Comparison of ENCODE assay signal across 1 cellular context in the genomic region with DNA sequence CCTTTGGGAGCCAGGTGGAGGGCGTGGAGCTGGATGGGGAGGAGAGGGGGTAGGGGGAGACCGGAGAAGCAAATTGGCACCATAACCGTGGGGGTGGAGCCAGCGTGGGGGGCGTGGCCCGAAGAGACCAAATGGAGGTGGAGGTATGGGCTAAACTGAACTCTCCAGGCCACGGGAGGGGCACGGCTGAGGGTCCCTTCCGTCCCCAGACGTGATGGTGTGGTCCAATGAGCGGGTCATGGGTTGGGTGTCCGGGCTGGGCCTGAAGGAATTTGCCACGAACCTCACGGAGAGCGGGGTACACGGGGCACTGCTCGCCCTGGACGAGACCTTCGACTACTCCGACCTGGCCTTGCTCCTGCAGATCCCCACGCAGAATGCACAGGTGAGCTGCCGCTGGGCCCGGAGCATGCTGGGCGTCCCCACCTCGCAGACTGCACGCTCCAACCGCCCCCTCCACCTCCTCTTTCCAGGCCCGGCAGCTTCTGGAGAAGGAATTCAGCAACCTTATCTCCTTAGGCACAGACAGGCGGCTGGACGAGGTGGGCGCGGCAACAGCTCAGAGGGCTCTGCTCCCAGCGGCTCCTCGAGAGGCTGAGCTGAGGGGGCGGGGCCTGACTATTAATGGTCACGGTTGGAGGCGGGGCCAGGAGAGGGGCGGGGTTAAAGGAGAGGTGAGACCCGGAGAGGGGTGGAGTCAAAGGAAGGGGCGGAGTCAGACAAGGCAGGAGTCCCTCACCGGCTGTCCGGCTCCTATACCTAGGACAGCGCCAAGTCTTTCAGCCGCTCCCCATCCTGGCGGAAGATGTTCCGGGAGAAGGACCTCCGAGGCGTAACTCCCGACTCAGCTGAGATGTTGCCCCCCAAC.
TF ChIP-seq lines count a peak whose summit lies in the region.

No MANE protein-coding gene starts in this region.

TF ChIP-seq in Ishikawa, 13 proteins besides CTCF, POLR2A, EP300 and RAD21 (continued from another document):
- TF ChIP-seq USF1 (IDR thresholded peaks at IDR 0.05) = no peak
- TF ChIP-seq EGR1 (IDR thresholded peaks at IDR 0.05) = peak; percentile 58
- no peak for TF ChIP-seq FOXM1 (IDR thresholded peaks at IDR 0.05; ENCODE audit: borderline replicate concordance, low read depth)
